In the genomic region with DNA sequence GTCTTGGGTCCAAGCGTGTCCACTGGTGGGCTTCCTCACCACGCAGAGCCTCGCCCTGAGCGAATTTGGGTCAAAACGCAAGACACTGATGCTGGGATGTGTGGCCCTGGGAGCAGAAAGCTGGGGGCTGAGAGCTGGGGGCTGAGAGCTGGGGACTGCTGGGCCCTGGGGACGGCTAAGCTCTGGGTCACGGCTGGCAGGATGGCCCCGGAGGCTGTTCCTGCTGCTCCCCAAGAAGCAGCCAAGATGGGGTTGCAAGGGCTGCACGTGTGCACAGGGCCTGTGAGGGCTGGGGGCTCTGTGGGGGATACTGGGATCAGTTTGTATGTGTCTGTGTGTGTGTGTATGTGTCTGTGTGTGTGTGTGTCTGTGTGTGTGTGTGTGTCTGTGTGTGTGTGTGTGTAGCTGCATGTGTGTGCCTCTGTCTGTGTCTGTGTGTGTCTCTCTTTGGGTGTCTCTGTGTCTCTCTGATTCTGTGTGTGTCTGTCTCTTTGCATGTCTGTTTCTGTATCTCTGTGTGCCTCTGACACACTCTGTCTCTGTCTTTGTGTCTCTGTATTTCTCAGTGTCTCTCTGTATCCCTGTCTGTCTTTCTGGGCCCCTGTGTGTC, we compare ENCODE assay signal across 1 cellular context.
TF ChIP-seq lines count a peak whose summit lies in the region.

No MANE protein-coding gene starts in this region.

TF ChIP-seq in WTC11, 78 proteins besides CTCF, POLR2A, EP300 and RAD21 (continued from another document):
- TF ChIP-seq, protein P1, sequence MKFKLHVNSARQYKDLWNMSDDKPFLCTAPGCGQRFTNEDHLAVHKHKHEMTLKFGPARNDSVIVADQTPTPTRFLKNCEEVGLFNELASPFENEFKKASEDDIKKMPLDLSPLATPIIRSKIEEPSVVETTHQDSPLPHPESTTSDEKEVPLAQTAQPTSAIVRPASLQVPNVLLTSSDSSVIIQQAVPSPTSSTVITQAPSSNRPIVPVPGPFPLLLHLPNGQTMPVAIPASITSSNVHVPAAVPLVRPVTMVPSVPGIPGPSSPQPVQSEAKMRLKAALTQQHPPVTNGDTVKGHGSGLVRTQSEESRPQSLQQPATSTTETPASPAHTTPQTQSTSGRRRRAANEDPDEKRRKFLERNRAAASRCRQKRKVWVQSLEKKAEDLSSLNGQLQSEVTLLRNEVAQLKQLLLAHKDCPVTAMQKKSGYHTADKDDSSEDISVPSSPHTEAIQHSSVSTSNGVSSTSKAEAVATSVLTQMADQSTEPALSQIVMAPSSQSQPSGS (CRISPR knock-in tag; IDR thresholded peaks at IDR 0.05; ENCODE audit: borderline replicate concordance, low read depth) = no peak
- no peak for TF ChIP-seq FOXJ3 (CRISPR knock-in tag; IDR thresholded peaks at IDR 0.05; ENCODE audit: borderline replicate concordance)
- TF ChIP-seq, protein P2, sequence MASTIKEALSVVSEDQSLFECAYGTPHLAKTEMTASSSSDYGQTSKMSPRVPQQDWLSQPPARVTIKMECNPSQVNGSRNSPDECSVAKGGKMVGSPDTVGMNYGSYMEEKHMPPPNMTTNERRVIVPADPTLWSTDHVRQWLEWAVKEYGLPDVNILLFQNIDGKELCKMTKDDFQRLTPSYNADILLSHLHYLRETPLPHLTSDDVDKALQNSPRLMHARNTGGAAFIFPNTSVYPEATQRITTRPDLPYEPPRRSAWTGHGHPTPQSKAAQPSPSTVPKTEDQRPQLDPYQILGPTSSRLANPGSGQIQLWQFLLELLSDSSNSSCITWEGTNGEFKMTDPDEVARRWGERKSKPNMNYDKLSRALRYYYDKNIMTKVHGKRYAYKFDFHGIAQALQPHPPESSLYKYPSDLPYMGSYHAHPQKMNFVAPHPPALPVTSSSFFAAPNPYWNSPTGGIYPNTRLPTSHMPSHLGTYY (CRISPR knock-in tag; IDR thresholded peaks at IDR 0.05) = no peak
- TF ChIP-seq, protein P3, sequence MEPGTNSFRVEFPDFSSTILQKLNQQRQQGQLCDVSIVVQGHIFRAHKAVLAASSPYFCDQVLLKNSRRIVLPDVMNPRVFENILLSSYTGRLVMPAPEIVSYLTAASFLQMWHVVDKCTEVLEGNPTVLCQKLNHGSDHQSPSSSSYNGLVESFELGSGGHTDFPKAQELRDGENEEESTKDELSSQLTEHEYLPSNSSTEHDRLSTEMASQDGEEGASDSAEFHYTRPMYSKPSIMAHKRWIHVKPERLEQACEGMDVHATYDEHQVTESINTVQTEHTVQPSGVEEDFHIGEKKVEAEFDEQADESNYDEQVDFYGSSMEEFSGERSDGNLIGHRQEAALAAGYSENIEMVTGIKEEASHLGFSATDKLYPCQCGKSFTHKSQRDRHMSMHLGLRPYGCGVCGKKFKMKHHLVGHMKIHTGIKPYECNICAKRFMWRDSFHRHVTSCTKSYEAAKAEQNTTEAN (CRISPR knock-in tag; IDR thresholded peaks at IDR 0.05) = no peak
- TF ChIP-seq, protein P4, sequence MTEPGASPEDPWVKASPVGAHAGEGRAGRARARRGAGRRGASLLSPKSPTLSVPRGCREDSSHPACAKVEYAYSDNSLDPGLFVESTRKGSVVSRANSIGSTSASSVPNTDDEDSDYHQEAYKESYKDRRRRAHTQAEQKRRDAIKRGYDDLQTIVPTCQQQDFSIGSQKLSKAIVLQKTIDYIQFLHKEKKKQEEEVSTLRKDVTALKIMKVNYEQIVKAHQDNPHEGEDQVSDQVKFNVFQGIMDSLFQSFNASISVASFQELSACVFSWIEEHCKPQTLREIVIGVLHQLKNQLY (CRISPR knock-in tag; IDR thresholded peaks at IDR 0.05) = no peak
- TF ChIP-seq, protein P5, sequence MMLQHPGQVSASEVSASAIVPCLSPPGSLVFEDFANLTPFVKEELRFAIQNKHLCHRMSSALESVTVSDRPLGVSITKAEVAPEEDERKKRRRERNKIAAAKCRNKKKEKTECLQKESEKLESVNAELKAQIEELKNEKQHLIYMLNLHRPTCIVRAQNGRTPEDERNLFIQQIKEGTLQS (CRISPR knock-in tag; conservative IDR thresholded peaks at IDR 0.05) = no peak
- TF ChIP-seq, protein P6, sequence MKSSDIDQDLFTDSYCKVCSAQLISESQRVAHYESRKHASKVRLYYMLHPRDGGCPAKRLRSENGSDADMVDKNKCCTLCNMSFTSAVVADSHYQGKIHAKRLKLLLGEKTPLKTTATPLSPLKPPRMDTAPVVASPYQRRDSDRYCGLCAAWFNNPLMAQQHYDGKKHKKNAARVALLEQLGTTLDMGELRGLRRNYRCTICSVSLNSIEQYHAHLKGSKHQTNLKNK (CRISPR knock-in tag; IDR thresholded peaks at IDR 0.05) = no peak
- TF ChIP-seq, protein P7, sequence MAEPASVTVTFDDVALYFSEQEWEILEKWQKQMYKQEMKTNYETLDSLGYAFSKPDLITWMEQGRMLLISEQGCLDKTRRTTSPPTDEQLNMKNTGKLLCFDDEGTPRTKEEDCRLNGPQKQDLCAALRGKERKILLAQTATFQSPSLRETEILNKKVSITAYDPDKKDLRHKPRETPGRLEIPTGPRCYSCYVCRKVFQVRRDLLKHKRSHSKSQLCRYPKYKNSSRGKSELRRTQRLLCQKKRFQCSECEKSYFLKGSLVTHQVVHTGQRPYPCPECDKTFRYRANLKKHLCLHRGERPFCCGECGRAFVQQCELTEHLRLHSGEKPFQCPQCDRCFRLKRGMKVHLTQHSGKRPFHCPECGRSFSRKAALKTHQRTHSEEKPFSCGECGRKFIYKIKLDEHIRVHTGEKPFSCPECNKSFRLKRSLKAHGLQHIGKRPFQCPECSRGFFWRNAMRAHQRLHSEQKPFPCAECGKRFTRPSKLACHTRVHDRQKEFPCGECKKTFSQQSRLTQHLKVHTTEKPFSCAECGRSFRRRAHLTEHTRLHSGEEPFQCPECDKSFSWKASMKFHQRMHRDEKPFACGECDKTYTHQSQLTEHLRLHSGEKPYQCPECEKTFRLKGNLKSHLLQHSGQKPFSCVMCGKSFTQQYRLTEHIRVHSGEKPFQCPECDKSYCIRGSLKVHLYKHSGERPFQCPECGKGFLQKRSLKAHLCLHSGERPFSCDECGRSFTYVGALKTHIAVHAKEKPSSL (CRISPR knock-in tag; conservative IDR thresholded peaks at IDR 0.05) = no peak
TF ChIP-seq in WTC11: peak in this region for 0.
